In the genomic region with DNA sequence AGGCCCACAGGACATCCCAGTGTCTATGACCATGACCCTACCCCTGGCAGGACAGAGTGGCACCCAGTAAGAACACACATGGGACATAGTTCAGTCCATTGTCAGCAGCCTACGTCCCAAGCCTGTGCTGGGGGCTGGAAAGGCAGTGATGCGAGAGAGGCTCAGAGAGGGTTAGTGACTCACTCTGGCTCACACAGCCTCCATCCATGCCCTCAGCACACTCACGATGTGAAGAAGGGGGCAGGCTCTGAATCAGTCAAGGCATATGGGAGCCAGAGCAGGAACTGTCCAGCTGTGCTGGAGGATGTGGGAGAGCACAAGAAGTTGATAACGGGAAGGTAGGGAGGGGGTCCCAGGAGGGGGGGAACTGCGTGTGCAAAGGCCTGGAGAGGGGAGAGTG, we compare ENCODE assay signal across 1 cellular context.
TF ChIP-seq lines count a peak whose summit lies in the region.

No MANE protein-coding gene starts in this region.

TF ChIP-seq in K562, 482 proteins besides CTCF, POLR2A, EP300 and RAD21 (continued from another document):
- TF ChIP-seq, protein P1, sequence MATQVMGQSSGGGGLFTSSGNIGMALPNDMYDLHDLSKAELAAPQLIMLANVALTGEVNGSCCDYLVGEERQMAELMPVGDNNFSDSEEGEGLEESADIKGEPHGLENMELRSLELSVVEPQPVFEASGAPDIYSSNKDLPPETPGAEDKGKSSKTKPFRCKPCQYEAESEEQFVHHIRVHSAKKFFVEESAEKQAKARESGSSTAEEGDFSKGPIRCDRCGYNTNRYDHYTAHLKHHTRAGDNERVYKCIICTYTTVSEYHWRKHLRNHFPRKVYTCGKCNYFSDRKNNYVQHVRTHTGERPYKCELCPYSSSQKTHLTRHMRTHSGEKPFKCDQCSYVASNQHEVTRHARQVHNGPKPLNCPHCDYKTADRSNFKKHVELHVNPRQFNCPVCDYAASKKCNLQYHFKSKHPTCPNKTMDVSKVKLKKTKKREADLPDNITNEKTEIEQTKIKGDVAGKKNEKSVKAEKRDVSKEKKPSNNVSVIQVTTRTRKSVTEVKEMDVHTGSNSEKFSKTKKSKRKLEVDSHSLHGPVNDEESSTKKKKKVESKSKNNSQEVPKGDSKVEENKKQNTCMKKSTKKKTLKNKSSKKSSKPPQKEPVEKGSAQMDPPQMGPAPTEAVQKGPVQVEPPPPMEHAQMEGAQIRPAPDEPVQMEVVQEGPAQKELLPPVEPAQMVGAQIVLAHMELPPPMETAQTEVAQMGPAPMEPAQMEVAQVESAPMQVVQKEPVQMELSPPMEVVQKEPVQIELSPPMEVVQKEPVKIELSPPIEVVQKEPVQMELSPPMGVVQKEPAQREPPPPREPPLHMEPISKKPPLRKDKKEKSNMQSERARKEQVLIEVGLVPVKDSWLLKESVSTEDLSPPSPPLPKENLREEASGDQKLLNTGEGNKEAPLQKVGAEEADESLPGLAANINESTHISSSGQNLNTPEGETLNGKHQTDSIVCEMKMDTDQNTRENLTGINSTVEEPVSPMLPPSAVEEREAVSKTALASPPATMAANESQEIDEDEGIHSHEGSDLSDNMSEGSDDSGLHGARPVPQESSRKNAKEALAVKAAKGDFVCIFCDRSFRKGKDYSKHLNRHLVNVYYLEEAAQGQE (CRISPR knock-in tag; IDR thresholded peaks at IDR 0.05; ENCODE audit: low read depth) = no peak
- TF ChIP-seq ZNF175 (CRISPR knock-in tag; IDR thresholded peaks at IDR 0.05; ENCODE audit: low read depth) = no peak
- TF ChIP-seq PTBP1 (IDR thresholded peaks at IDR 0.05; ENCODE audit: low read depth, low read length) = no peak
- no peak for TF ChIP-seq ZNF253 (CRISPR knock-in tag; conservative IDR thresholded peaks at IDR 0.05)
- peak; percentile 26 for TF ChIP-seq ZFP36 (IDR thresholded peaks at IDR 0.05; ENCODE audit: low read depth, low read length, partially characterized antibody)
